In genomic region chr5:76517334-76517733, GRCh38 we compare ENCODE assay signal across 2 cellular contexts.
TF ChIP-seq lines count a peak whose summit lies in the region.

No MANE protein-coding gene starts in this region.

TF ChIP-seq in A549, 52 proteins besides CTCF, POLR2A, EP300 and RAD21 (continued from another document):
- TF ChIP-seq MAX (IDR thresholded peaks at IDR 0.05) (no peak), POLR2AphosphoS2 (conservative IDR thresholded peaks at IDR 0.05; ENCODE audit: low read length) (no peak), RNF2 (IDR thresholded peaks at IDR 0.05; ENCODE audit: borderline replicate concordance, low read depth) (no peak), MAZ (IDR thresholded peaks at IDR 0.05; ENCODE audit: borderline replicate concordance, low read depth, low read length) (no peak), BHLHE40 (IDR thresholded peaks at IDR 0.05; ENCODE audit: low read depth, low read length) (no peak)
TF ChIP-seq in A549: peak in this region for 0.

TF ChIP-seq in GM12878, 131 proteins besides CTCF, POLR2A, EP300 and RAD21 (continued from another document):
- TF ChIP-seq, protein P1, sequence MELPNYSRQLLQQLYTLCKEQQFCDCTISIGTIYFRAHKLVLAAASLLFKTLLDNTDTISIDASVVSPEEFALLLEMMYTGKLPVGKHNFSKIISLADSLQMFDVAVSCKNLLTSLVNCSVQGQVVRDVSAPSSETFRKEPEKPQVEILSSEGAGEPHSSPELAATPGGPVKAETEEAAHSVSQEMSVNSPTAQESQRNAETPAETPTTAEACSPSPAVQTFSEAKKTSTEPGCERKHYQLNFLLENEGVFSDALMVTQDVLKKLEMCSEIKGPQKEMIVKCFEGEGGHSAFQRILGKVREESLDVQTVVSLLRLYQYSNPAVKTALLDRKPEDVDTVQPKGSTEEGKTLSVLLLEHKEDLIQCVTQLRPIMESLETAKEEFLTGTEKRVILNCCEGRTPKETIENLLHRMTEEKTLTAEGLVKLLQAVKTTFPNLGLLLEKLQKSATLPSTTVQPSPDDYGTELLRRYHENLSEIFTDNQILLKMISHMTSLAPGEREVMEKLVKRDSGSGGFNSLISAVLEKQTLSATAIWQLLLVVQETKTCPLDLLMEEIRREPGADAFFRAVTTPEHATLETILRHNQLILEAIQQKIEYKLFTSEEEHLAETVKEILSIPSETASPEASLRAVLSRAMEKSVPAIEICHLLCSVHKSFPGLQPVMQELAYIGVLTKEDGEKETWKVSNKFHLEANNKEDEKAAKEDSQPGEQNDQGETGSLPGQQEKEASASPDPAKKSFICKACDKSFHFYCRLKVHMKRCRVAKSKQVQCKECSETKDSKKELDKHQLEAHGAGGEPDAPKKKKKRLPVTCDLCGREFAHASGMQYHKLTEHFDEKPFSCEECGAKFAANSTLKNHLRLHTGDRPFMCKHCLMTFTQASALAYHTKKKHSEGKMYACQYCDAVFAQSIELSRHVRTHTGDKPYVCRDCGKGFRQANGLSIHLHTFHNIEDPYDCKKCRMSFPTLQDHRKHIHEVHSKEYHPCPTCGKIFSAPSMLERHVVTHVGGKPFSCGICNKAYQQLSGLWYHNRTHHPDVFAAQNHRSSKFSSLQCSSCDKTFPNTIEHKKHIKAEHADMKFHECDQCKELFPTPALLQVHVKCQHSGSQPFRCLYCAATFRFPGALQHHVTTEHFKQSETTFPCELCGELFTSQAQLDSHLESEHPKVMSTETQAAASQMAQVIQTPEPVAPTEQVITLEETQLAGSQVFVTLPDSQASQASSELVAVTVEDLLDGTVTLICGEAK (IDR thresholded peaks at IDR 0.05; ENCODE audit: borderline replicate concordance), result no peak
- TF ChIP-seq ZZZ3 (IDR thresholded peaks at IDR 0.05; ENCODE audit: control insufficient read depth, insufficient read length, low read depth), result no peak
- TF ChIP-seq, protein P2, sequence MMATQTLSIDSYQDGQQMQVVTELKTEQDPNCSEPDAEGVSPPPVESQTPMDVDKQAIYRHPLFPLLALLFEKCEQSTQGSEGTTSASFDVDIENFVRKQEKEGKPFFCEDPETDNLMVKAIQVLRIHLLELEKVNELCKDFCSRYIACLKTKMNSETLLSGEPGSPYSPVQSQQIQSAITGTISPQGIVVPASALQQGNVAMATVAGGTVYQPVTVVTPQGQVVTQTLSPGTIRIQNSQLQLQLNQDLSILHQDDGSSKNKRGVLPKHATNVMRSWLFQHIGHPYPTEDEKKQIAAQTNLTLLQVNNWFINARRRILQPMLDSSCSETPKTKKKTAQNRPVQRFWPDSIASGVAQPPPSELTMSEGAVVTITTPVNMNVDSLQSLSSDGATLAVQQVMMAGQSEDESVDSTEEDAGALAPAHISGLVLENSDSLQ (IDR thresholded peaks at IDR 0.05), result no peak
- TF ChIP-seq GATAD2B (conservative IDR thresholded peaks at IDR 0.05; ENCODE audit: low read depth), result no peak
- TF ChIP-seq MAX (IDR thresholded peaks at IDR 0.05; ENCODE audit: low read depth, low read length), result no peak
